In genomic region chr12:104280703-104281458, GRCh38 we compare ENCODE assay signal across 10 cellular contexts. TPM values are rescaled to one million over a fixed set of nuclear protein-coding genes. Genes with fewer than 3 reads are reported as not detected.
DNase-seq lines count a peak whose midpoint lies in the region; ATAC-seq and TF ChIP-seq lines count a peak whose summit lies in the region.
"Had no signal": no experiment of that assay in that cellular context is flagged by ENCODE, and none has a peak within 500 bp of the region (broad histone marks: within the 10 kb centered on the region; RNA-seq: fewer than 3 reads in every experiment).

No MANE protein-coding gene starts in this region.

- H2AFZ ChIP-seq in GM23248 (peak overlapping the region; percentile 55), neural progenitor cell (replicated peaks) (no peak overlapping the region)

- no peak overlapping the region for H3K27ac Mint-ChIP-seq in neural progenitor cell

- H3K27me3 ChIP-seq in GM23248 (replicated peaks; ENCODE audit: insufficient read depth) = no peaks in the 10 kb centered on the region
- H3K27me3 ChIP-seq in upper lobe of right lung = no peaks in the 10 kb centered on the region
- no peaks in the 10 kb centered on the region for H3K27me3 ChIP-seq in neural progenitor cell
- H3K27me3 ChIP-seq: colonic mucosa, upper lobe of left lung had no signal

- no peaks in the 10 kb centered on the region for H3K36me3 Mint-ChIP-seq in neural progenitor cell

- intact Hi-C loops in upper lobe of right lung (cut with DNase I) = no loop called here

- in situ Hi-C loops in GM23248 (cut with MboI) = no loop called here

- no peaks in the 10 kb centered on the region for H3K79me2 ChIP-seq in GM23248 (ENCODE audit: insufficient read depth)
- no peaks in the 10 kb centered on the region for H3K79me2 ChIP-seq in neural progenitor cell (ENCODE audit: low read depth)

- H3K9me3 Mint-ChIP-seq in neural progenitor cell = no peaks in the 10 kb centered on the region

- H3K9me3 ChIP-seq in GM23248 (ENCODE audit: low read depth) = no peaks in the 10 kb centered on the region
- no peaks in the 10 kb centered on the region for H3K9me3 ChIP-seq in upper lobe of right lung
- H3K9me3 ChIP-seq in neural progenitor cell (ENCODE audit: low read depth) = no peaks in the 10 kb centered on the region
- H3K9me3 ChIP-seq: colonic mucosa, upper lobe of left lung had no signal

- H4K20me1 ChIP-seq in GM23248 (ENCODE audit: insufficient read depth) = no peaks in the 10 kb centered on the region
- H4K20me1 ChIP-seq in neural progenitor cell (ENCODE audit: low read depth) = no peaks in the 10 kb centered on the region

- peak overlapping the region; percentile 85 for H3K27ac ChIP-seq in GM23248
- H3K27ac ChIP-seq in upper lobe of right lung = no peak overlapping the region
- no peak overlapping the region for H3K27ac ChIP-seq in neural progenitor cell
- H3K27ac ChIP-seq: colonic mucosa, upper lobe of left lung had no signal

- TF ChIP-seq CTCF in choroid plexus epithelial cell (conservative IDR thresholded peaks at IDR 0.05; ENCODE audit: low read depth, low read length) (no peak), retinal pigment epithelial cell (conservative IDR thresholded peaks at IDR 0.05; ENCODE audit: low read depth, low read length) (no peak), upper lobe of right lung (IDR thresholded peaks at IDR 0.05) (no peak), neural progenitor cell (IDR thresholded peaks at IDR 0.05) (no peak)

- H3K4me3 ChIP-seq in GM23248 (peak overlapping the region; percentile 39), choroid plexus epithelial cell (ENCODE audit: low read depth, low read length) (no peak overlapping the region), retinal pigment epithelial cell (ENCODE audit: low read length) (no peak overlapping the region), upper lobe of right lung (no peak overlapping the region), neural progenitor cell (no peak overlapping the region)
- H3K4me3 ChIP-seq: colonic mucosa, upper lobe of left lung had no signal

- peaks cover 5% of the 10 kb centered on the region for H3K4me1 Mint-ChIP-seq in neural progenitor cell

- no peak overlapping the region for H3K4me3 Mint-ChIP-seq in neural progenitor cell

- no peaks in the 10 kb centered on the region for H3K9me2 ChIP-seq in GM23248 (ENCODE audit: insufficient read depth)

- peaks cover 44% of the 10 kb centered on the region for H3F3A ChIP-seq in GM23248 (ENCODE audit: insufficient read depth)
- H3F3A ChIP-seq in neural progenitor cell (ENCODE audit: low read depth) = no peaks in the 10 kb centered on the region

- H3K4me2 ChIP-seq in GM23248 (ENCODE audit: unreplicated experiment) (peak overlapping the region; percentile 81), neural progenitor cell (no peak overlapping the region)

- no peaks in the 10 kb centered on the region for H3K36me3 ChIP-seq in GM23248 (ENCODE audit: low read depth)
- no peaks in the 10 kb centered on the region for H3K36me3 ChIP-seq in upper lobe of right lung
- no peaks in the 10 kb centered on the region for H3K36me3 ChIP-seq in neural progenitor cell
- H3K36me3 ChIP-seq: colonic mucosa, upper lobe of left lung had no signal

- no peak for ATAC-seq in upper lobe of right lung

- WGBS in GM23248 (ENCODE audit: low coverage in 1 of 2, low lambda C conversion rate in 2 of 2, missing lambda C conversion rate in 2 of 2), 2 experiments = 68 to 74% methylated on average over 4 of the region's 4 CpGs

- H3K27me3 Mint-ChIP-seq in neural progenitor cell (ENCODE audit: insufficient read depth, low read depth) = peaks cover 2% of the 10 kb centered on the region

- H3K4me1 ChIP-seq in GM23248 (ENCODE audit: insufficient read depth) (peaks cover 51% of the 10 kb centered on the region), upper lobe of right lung (peaks cover 11% of the 10 kb centered on the region), neural progenitor cell (no peaks in the 10 kb centered on the region)
- H3K4me1 ChIP-seq: colonic mucosa had no signal

- H3K9ac ChIP-seq in GM23248 (peak overlapping the region; percentile 59), neural progenitor cell (no peak overlapping the region)

- DNase-seq in GM23248 (peak; percentile 92), NOMO-1 treated with dmso at 0.1 percent for 144 hours (lab: John Stamatoyannopoulos, UW; ENCODE audit: unreplicated experiment) (peak; percentile 27), choroid plexus epithelial cell (ENCODE audit: low read depth) (peak; percentile 94), retinal pigment epithelial cell (ENCODE audit: low read depth) (peak; percentile 66), hippocampal formation (lab: John Stamatoyannopoulos, UW) (no peak), upper lobe of right lung (no peak), neural progenitor cell (ENCODE audit: low spot score) (no peak)
- DNase-seq: colonic mucosa, NCI-H774, upper lobe of left lung had no signal

RNA-seq across cellular contexts. Expression of gene EID3, which starts 22.7 kb away (rescaled TPM):
- 6.9 and 9.0 TPM in 2 replicates for total RNA-seq in GM23248 (2014; rRNA removed; shearing (Covaris generic))
- 5.3 and 5.7 TPM in 2 replicates for polyA plus RNA-seq in GM23248 (2016; fragmentation: Nextera tagmentation; extraction: Ambion mirVana)
- total RNA-seq in upper lobe of right lung (4.4 TPM), neural progenitor cell (ENCODE audit: low replicate concordance) (4.3 and 8.0 TPM in 2 replicates)

Comparison
In these comparisons a context has a peak if more than half of its experiments do, and no peak if none do; other contexts are left out.
1. DNase-seq: peak in GM23248 (single experiment), NOMO-1 treated with dmso at 0.1 percent for 144 hours (single experiment), choroid plexus epithelial cell (single experiment) and retinal pigment epithelial cell (single experiment); none in hippocampal formation (0 of 2), upper lobe of right lung (single experiment) and neural progenitor cell (single experiment).